ENCODE assay signal across 19 cellular contexts in genomic region chrX:122203399-122203798, GRCh38.
DNase-seq lines count a peak whose midpoint lies in the region; ATAC-seq, FAIRE-seq and TF ChIP-seq lines count a peak whose summit lies in the region.
"Had no signal": no experiment of that assay in that cellular context is flagged by ENCODE, and none has a peak within 500 bp of the region (broad histone marks: within the 10 kb centered on the region; RNA-seq: fewer than 3 reads in every experiment).

No MANE protein-coding gene starts in this region.

- H2BK5ac ChIP-seq in H1 (ENCODE audit: low read depth, low read length), result no peak overlapping the region

- WGBS in H1 (ENCODE audit: extremely low coverage in 1 of 2, insufficient coverage in 1 of 2, insufficient read length in 1 of 2, insufficient replicate concordance in 2 of 2, low coverage in 1 of 2, low lambda C conversion rate in 2 of 2, missing lambda C conversion rate in 1 of 2), 2 experiments, result 44% methylated on average over 3 of the region's 3 CpGs; no CpG with 5 or more reads in 1 of the 2 experiments

- no peak overlapping the region for H4K8ac ChIP-seq in H1 (ENCODE audit: extremely low read depth, insufficient read depth, low read length)

- no peak overlapping the region for H2BK20ac ChIP-seq in H1 (ENCODE audit: low read length)

- no peak for FAIRE-seq in H1 (lab: Jason Lieb, UNC)
- FAIRE-seq: GM12892, GM18507 had no signal

- H3K4me3 Mint-ChIP-seq in GM23338, result no peak overlapping the region
- H3K4me3 Mint-ChIP-seq: CD4-positive, CD25-positive, alpha-beta regulatory T cell; CD8-positive, alpha-beta memory T cell had no signal

- H3K23me2 ChIP-seq in H1 (ENCODE audit: low read depth, low read length), result no peaks in the 10 kb centered on the region

- H3K4me3 ChIP-seq in GM23338 (no peak overlapping the region), H1 (ENCODE audit: extremely low read depth in 1 of 4, insufficient read depth in 2 of 4, low read depth in 3 of 4, low read length in 4 of 4) (no peak overlapping the region)
- H3K4me3 ChIP-seq: GM23248, HAP-1 had no signal

- CTCF ChIA-PET in H1 (lab: Charles Lee; ENCODE audit: partially characterized antibody), result no interaction called here

- TF ChIP-seq EP300 in H1 (IDR thresholded peaks at IDR 0.05; ENCODE audit: borderline replicate concordance in 1 of 2, low read depth in 2 of 2, low read length in 2 of 2), result no peak

- 0 out of 2 replicates have a peak overlapping the region, but pooled peaks have one; percentile 33 for H2BK12ac ChIP-seq in H1 (ENCODE audit: low read depth, low read length)

- peak; percentile 47 for ATAC-seq in GM23338
- no peak for ATAC-seq in HG02973 (IDR thresholded peaks at IDR 0.05; ENCODE audit: unreplicated experiment)

- H3K9me3 ChIP-seq in H1 (ENCODE audit: insufficient read depth in 2 of 2, low read depth in 1 of 2, low read length in 1 of 2), result no peaks in the 10 kb centered on the region
- H3K9me3 ChIP-seq: BE2C, HAP-1 had no signal

- H3K27me3 Mint-ChIP-seq in GM23338 (ENCODE audit: insufficient read depth, low read depth, poor library complexity), result peaks cover 2% of the 10 kb centered on the region
- H3K27me3 Mint-ChIP-seq: CD4-positive, CD25-positive, alpha-beta regulatory T cell had no signal

- no peak overlapping the region for H3K27ac Mint-ChIP-seq in GM23338
- H3K27ac Mint-ChIP-seq: CD4-positive, CD25-positive, alpha-beta regulatory T cell; CD8-positive, alpha-beta memory T cell had no signal

- no peaks in the 10 kb centered on the region for H3F3A ChIP-seq in GM23338 (replicated peaks; ENCODE audit: low read depth)

- no peak overlapping the region for H4K5ac ChIP-seq in H1 (ENCODE audit: insufficient read length, low read depth, low read length)

- H2AFZ ChIP-seq in GM23338, result peak overlapping the region; percentile 56; the same call in 1 of the 2 replicates
- 0 out of 2 replicates have a peak overlapping the region, but pooled peaks have one; percentile 44 for H2AFZ ChIP-seq in H1 (ENCODE audit: low read length)
- H2AFZ ChIP-seq: GM23248 had no signal

- no peaks in the 10 kb centered on the region for H3K36me3 ChIP-seq in GM23338 (ENCODE audit: insufficient read depth)
- H3K36me3 ChIP-seq in H1 (ENCODE audit: control insufficient read depth in 2 of 4, insufficient read depth in 4 of 4, low read length in 3 of 4), result no peaks in the 10 kb centered on the region
- H3K36me3 ChIP-seq: BE2C, HAP-1 had no signal

- H3K56ac ChIP-seq in H1 (replicated peaks; ENCODE audit: insufficient read length, low read depth, low read length), result no peak overlapping the region

- H3K4me1 ChIP-seq in GM23338 (ENCODE audit: insufficient read depth), result peaks cover 6% of the 10 kb centered on the region
- H3K4me1 ChIP-seq in H1 (replicated peaks in 1 of 4; ENCODE audit: control insufficient read depth in 3 of 4, insufficient read depth in 4 of 4, low read length in 3 of 4), result peaks cover 0 to 4% (median 0%) of the 10 kb centered on the region in 4 experiments; a peak in 1 of 7 replicates
- H3K4me1 ChIP-seq: BE2C, HAP-1 had no signal

- H3K4me2 ChIP-seq in GM23338, result no peak overlapping the region
- no peak overlapping the region for H3K4me2 ChIP-seq in H1 (ENCODE audit: insufficient read depth in 1 of 2, low read depth in 2 of 2, low read length in 2 of 2)

- POLR2A ChIA-PET in H1 (lab: Charles Lee; ENCODE audit: partially characterized antibody), result interaction anchor here (1.8 kb wide), 1 partner anchor 18 kb away, joined by 7 read pairs; no protein-coding TSS in a partner anchor

- no peak for TF ChIP-seq RAD21 in H1 (IDR thresholded peaks at IDR 0.05 in 1 of 2, conservative IDR thresholded peaks at IDR 0.05 in 1 of 2; ENCODE audit: low read depth in 2 of 2, low read length in 2 of 2)

- H2AK5ac ChIP-seq in H1 (ENCODE audit: low read depth, low read length), result no peak overlapping the region

- H3K9ac ChIP-seq in H1 (replicated peaks in 1 of 4; ENCODE audit: extremely low read depth in 1 of 4, low read depth in 3 of 4, low read length in 3 of 4), result no peak overlapping the region
- H3K9ac ChIP-seq: GM23248 had no signal

- H3K23ac ChIP-seq in H1 (ENCODE audit: insufficient read length), result no peak overlapping the region

- H3K27ac ChIP-seq in GM23338 (ENCODE audit: low read depth) (no peak overlapping the region), H1 (ENCODE audit: low read depth, low read length) (no peak overlapping the region)
- H3K27ac ChIP-seq: GM23248, HL-60 had no signal

- H4K91ac ChIP-seq in H1 (replicated peaks; ENCODE audit: insufficient read length, low read length), result no peak overlapping the region

- H2BK15ac ChIP-seq in H1 (ENCODE audit: low read length), result no peak overlapping the region

- no peaks in the 10 kb centered on the region for H3K79me1 ChIP-seq in H1 (ENCODE audit: low read depth, low read length)

- peaks cover 11% of the 10 kb centered on the region; the same call in 2 of the 3 replicates for H3K4me1 Mint-ChIP-seq in GM23338
- H3K4me1 Mint-ChIP-seq: CD4-positive, CD25-positive, alpha-beta regulatory T cell; CD8-positive, alpha-beta memory T cell had no signal

- no peaks in the 10 kb centered on the region for H3K9me2 ChIP-seq in GM23338 (ENCODE audit: insufficient read depth)

- DNase-seq in GM23338 (ENCODE audit: low spot score) (peak; percentile 19), H1 (ENCODE audit: low read depth in 1 of 2, low spot score in 2 of 2) (no peak), iPS-NIHi7 (ENCODE audit: extremely low spot score) (peak; percentile 20), AG08395 (ENCODE audit: low spot score) (no peak), epidermal melanocyte (ENCODE audit: insufficient read length, low spot score) (no peak), NCI-H2081 treated with DMSO at 0.1 percent for 48 hours (lab: John Stamatoyannopoulos, UW) (no peak)
- DNase-seq: 8988T; BE2C; C1 segment of cervical spinal cord; CD4-positive, CD25-positive, alpha-beta regulatory T cell; CD8-positive, alpha-beta memory T cell; COR-L47; GDM1; GM23248 had no signal

- H4K20me1 ChIP-seq in GM23338 (replicated peaks; ENCODE audit: insufficient read depth) (no peaks in the 10 kb centered on the region), H1 (replicated peaks in 1 of 2; ENCODE audit: control insufficient read depth in 1 of 2, insufficient read depth in 2 of 2, low read length in 2 of 2) (no peaks in the 10 kb centered on the region)

- TF ChIP-seq POLR2A in H1 (IDR thresholded peaks at IDR 0.05; ENCODE audit: control extremely low read depth in 1 of 2, low read depth in 2 of 2, low read length in 2 of 2), result no peak

- H2BK120ac ChIP-seq in H1 (replicated peaks; ENCODE audit: low read depth, low read length), result no peak overlapping the region

- H3K4ac ChIP-seq in H1 (replicated peaks; ENCODE audit: insufficient read length, low read depth, low read length), result no peak overlapping the region

- H3K36me3 Mint-ChIP-seq in GM23338 (ENCODE audit: low read depth), result no peaks in the 10 kb centered on the region
- H3K36me3 Mint-ChIP-seq: CD4-positive, CD25-positive, alpha-beta regulatory T cell; CD8-positive, alpha-beta memory T cell had no signal

- H3K18ac ChIP-seq in H1 (ENCODE audit: extremely low read depth, low read length), result no peak overlapping the region

- H3K9me3 Mint-ChIP-seq in GM23338, result no peaks in the 10 kb centered on the region; the same call in 2 of the 3 replicates

- H3K79me2 ChIP-seq in GM23338 (replicated peaks; ENCODE audit: insufficient read depth), result no peaks in the 10 kb centered on the region
- no peaks in the 10 kb centered on the region for H3K79me2 ChIP-seq in H1 (ENCODE audit: control insufficient read depth in 1 of 2, insufficient read depth in 2 of 2, low read length in 2 of 2)

- no peaks in the 10 kb centered on the region for H3K27me3 ChIP-seq in GM23338 (ENCODE audit: insufficient read depth)
- no peaks in the 10 kb centered on the region for H3K27me3 ChIP-seq in H1 (replicated peaks in 1 of 4; ENCODE audit: control insufficient read depth in 3 of 4, extremely low read depth in 1 of 4, insufficient read depth in 3 of 4, low read length in 3 of 4)
- H3K27me3 ChIP-seq: BE2C had no signal

- no peak overlapping the region for H3K14ac ChIP-seq in H1 (ENCODE audit: insufficient read length)

- TF ChIP-seq CTCF in GM23338 (conservative IDR thresholded peaks at IDR 0.05; ENCODE audit: low read depth in 2 of 2), result no peak
- TF ChIP-seq CTCF in H1 (IDR thresholded peaks at IDR 0.05; ENCODE audit: control extremely low read depth in 1 of 3, insufficient read depth in 1 of 3, low read depth in 1 of 3, low read length in 3 of 3), result no peak

TF ChIP-seq in H1, 55 proteins besides CTCF, POLR2A, EP300 and RAD21:
- no peak for TF ChIP-seq POU5F1 (IDR thresholded peaks at IDR 0.05; ENCODE audit: low read depth, low read length)
- TF ChIP-seq, protein P1, sequence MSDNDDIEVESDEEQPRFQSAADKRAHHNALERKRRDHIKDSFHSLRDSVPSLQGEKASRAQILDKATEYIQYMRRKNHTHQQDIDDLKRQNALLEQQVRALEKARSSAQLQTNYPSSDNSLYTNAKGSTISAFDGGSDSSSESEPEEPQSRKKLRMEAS (IDR thresholded peaks at IDR 0.05), result peak; percentile 41; the same call in 1 of the 2 replicates

Comparison
In these comparisons a context has a peak if more than half of its experiments do, and no peak if none do; other contexts are left out.
1. DNase-seq: peak in GM23338 (single experiment) and iPS-NIHi7 (single experiment); none in H1 (0 of 2), AG08395 (single experiment), epidermal melanocyte (single experiment) and NCI-H2081 treated with DMSO at 0.1 percent for 48 hours (single experiment).